In the genomic region with DNA sequence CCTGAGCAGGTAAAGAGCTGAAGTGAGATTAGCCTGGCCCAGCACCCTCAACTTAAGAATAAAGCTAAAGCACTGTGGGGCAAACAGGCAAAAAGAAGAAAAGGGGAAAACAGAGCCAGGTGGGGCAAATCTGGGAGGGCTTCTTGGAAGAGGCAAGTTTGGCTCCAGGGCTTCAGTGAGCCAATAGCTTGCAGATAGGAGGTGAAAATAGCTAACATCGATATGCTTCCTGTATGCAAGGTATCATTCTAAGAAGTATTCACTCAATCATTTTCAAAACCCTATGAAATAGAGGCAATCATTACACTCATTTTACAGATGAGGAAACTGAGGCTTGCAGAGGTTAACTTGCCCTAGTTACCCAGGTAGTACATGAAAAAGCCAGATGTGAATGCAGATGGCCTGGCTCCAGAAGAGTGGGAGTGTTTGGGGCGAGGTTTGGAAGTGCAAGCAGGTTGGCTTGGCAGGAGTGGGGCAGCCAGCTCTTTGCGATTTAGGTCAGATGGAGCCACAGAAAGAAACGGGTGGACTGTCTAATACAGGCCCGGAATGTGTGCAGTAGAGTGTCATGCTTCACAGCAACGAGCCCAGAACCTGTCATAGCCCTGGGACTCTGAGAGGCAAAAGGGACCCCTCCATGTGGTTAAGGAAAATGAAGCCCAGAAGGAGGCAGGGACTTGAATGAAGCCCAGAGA, we compare ENCODE assay signal across 23 cellular contexts. TPM values are rescaled to one million over a fixed set of nuclear protein-coding genes. Genes with fewer than 3 reads are reported as not detected.
DNase-seq lines count a peak whose midpoint lies in the region; ATAC-seq and TF ChIP-seq lines count a peak whose summit lies in the region.
"Had no signal": no experiment of that assay in that cellular context is flagged by ENCODE, and none has a peak within 500 bp of the region (broad histone marks: within the 10 kb centered on the region; RNA-seq: fewer than 3 reads in every experiment).

No MANE protein-coding gene starts in this region.

- CTCF ChIA-PET in SK-N-SH (lab: Yijun Ruan, JAX) = interaction anchor here (0.7 to 4.7 kb wide), 6 partner anchors 23 to 130 kb away, joined by 3 to 39 read pairs (median 3); no protein-coding TSS in a partner anchor

- H3K27ac Mint-ChIP-seq in endothelial cell (ENCODE audit: unreplicated experiment) (peak overlapping the region; percentile 75), neural progenitor cell (peak overlapping the region; percentile 82)

- POLR2A ChIA-PET in SK-N-SH (lab: Yijun Ruan, JAX) = no interaction called here

- H3K27me3 Mint-ChIP-seq in endothelial cell (ENCODE audit: unreplicated experiment) (peaks cover 9% of the 10 kb centered on the region), neural progenitor cell (ENCODE audit: insufficient read depth, low read depth) (peaks cover 28% of the 10 kb centered on the region)

- H3K4me1 ChIP-seq in SK-N-SH (ENCODE audit: control insufficient read depth in 1 of 2, insufficient read depth in 2 of 2, low read depth in 1 of 2, low read length in 1 of 2) (peaks cover 0 to 48% of the 10 kb centered on the region in 2 experiments; a peak in 1 of 4 replicates), neural progenitor cell (peaks cover 6% of the 10 kb centered on the region)
- H3K4me1 ChIP-seq: Peyer's patch, SJCRH30 had no signal

- no peak overlapping the region for H3K27ac ChIP-seq in SK-N-SH (ENCODE audit: low read depth in 2 of 2, low read length in 1 of 2)
- H3K27ac ChIP-seq in neural progenitor cell = no peak overlapping the region
- H3K27ac ChIP-seq: 22Rv1, Peyer's patch, SJCRH30 had no signal

- TF ChIP-seq RAD21 in SK-N-SH (IDR thresholded peaks at IDR 0.05; ENCODE audit: low read length) = no peak

- H3K9ac ChIP-seq in SK-N-SH (no peak overlapping the region), neural progenitor cell (no peak overlapping the region)

- no peaks in the 10 kb centered on the region for H3K36me3 ChIP-seq in SK-N-SH (replicated peaks in 1 of 2; ENCODE audit: control insufficient read depth in 1 of 2, insufficient read depth in 2 of 2, low read length in 1 of 2)
- no peaks in the 10 kb centered on the region for H3K36me3 ChIP-seq in neural progenitor cell
- H3K36me3 ChIP-seq: Peyer's patch, SJCRH30 had no signal

- TF ChIP-seq CTCF in SK-N-SH (IDR thresholded peaks at IDR 0.05) = no peak
- no peak for TF ChIP-seq CTCF in endothelial cell (IDR thresholded peaks at IDR 0.05; ENCODE audit: unreplicated experiment)
- no peak for TF ChIP-seq CTCF in neural progenitor cell (IDR thresholded peaks at IDR 0.05)

- H3K4me2 ChIP-seq in SK-N-SH (no peak overlapping the region), neural progenitor cell (no peak overlapping the region)

- H2AFZ ChIP-seq in SK-N-SH (ENCODE audit: low read depth) = no peak overlapping the region
- no peak overlapping the region for H2AFZ ChIP-seq in neural progenitor cell (replicated peaks)

- H3K9me2 ChIP-seq in SK-N-SH = no peaks in the 10 kb centered on the region

- H3F3A ChIP-seq in SK-N-SH (replicated peaks; ENCODE audit: insufficient read depth) (no peaks in the 10 kb centered on the region), neural progenitor cell (ENCODE audit: low read depth) (no peaks in the 10 kb centered on the region)

- TF ChIP-seq EP300 in SK-N-SH (IDR thresholded peaks at IDR 0.05; ENCODE audit: borderline replicate concordance in 1 of 2, low read depth in 1 of 2, low read length in 1 of 2) = no peak

- peaks cover 3% of the 10 kb centered on the region for H3K27me3 ChIP-seq in SK-N-SH (ENCODE audit: insufficient read depth)
- peaks cover 63% of the 10 kb centered on the region for H3K27me3 ChIP-seq in neural progenitor cell

- H3K4me3 Mint-ChIP-seq in endothelial cell (ENCODE audit: unreplicated experiment) (peak overlapping the region; percentile 42), neural progenitor cell (peak overlapping the region; percentile 64)

- no peaks in the 10 kb centered on the region for H3K9me3 Mint-ChIP-seq in endothelial cell (ENCODE audit: unreplicated experiment)
- H3K9me3 Mint-ChIP-seq in neural progenitor cell = no peaks in the 10 kb centered on the region

- H3K9me3 ChIP-seq in SK-N-SH (no peaks in the 10 kb centered on the region), neural progenitor cell (ENCODE audit: low read depth) (no peaks in the 10 kb centered on the region)
- H3K9me3 ChIP-seq: Peyer's patch, SJCRH30 had no signal

- ATAC-seq in SK-N-SH treated with all-trans-retinoic acid at 6 μM for 48 hours (peak; percentile 20; the same call in 2 of the 3 replicates), HG03442 (IDR thresholded peaks at IDR 0.05; ENCODE audit: unreplicated experiment) (no peak)

- H3K4me1 Mint-ChIP-seq in endothelial cell (ENCODE audit: unreplicated experiment) = peaks cover 48% of the 10 kb centered on the region
- H3K4me1 Mint-ChIP-seq in neural progenitor cell = peaks cover 78% of the 10 kb centered on the region

- H3K79me2 ChIP-seq in SK-N-SH (ENCODE audit: insufficient read depth) (no peaks in the 10 kb centered on the region), neural progenitor cell (ENCODE audit: low read depth) (no peaks in the 10 kb centered on the region)

- H3K4me3 ChIP-seq in SK-N-SH (ENCODE audit: low read depth in 2 of 2, low read length in 1 of 2) = no peak overlapping the region
- no peak overlapping the region for H3K4me3 ChIP-seq in neural progenitor cell
- H3K4me3 ChIP-seq: Peyer's patch, SJCRH30 had no signal

- 77% methylated on average over 6 of the region's 6 CpGs for WGBS in SK-N-SH (ENCODE audit: low lambda C conversion rate)

- no peak for DNase-seq in SK-N-SH
- DNase-seq in endothelial cell (ENCODE audit: low spot score) = no peak
- DNase-seq in neural progenitor cell (ENCODE audit: low spot score) = no peak
- no peak for DNase-seq in activated CD4-positive, CD25-positive, alpha-beta regulatory T cell (lab: John Stamatoyannopoulos, UW)
- DNase-seq in activated CD4-positive, alpha-beta T cell treated with anti-CD3 and anti-CD28 coated beads for 1 hour = no peak
- no peak for DNase-seq in C1 segment of cervical spinal cord (lab: John Stamatoyannopoulos, UW)
- DNase-seq: DMS53, Kasumi-1, NCI-H1694, NCI-H2081, NCI-H2171, NCI-H345, NCI-H524 treated with DMSO at 0.1 percent for 48 hours, Peyer's patch, SJCRH30 had no signal

- H3K36me3 Mint-ChIP-seq in endothelial cell (ENCODE audit: low read depth, unreplicated experiment) (peaks cover 15% of the 10 kb centered on the region), neural progenitor cell (peaks cover 15% of the 10 kb centered on the region)

- no peaks in the 10 kb centered on the region for H4K20me1 ChIP-seq in SK-N-SH (ENCODE audit: insufficient read depth)
- peaks cover 13% of the 10 kb centered on the region for H4K20me1 ChIP-seq in neural progenitor cell (ENCODE audit: low read depth)

TF ChIP-seq in SK-N-SH treated with all-trans-retinoic acid at 6 μM for 48 hours, 23 proteins besides CTCF, POLR2A, EP300 and RAD21 (continues in another document):
- TF ChIP-seq, protein P1, sequence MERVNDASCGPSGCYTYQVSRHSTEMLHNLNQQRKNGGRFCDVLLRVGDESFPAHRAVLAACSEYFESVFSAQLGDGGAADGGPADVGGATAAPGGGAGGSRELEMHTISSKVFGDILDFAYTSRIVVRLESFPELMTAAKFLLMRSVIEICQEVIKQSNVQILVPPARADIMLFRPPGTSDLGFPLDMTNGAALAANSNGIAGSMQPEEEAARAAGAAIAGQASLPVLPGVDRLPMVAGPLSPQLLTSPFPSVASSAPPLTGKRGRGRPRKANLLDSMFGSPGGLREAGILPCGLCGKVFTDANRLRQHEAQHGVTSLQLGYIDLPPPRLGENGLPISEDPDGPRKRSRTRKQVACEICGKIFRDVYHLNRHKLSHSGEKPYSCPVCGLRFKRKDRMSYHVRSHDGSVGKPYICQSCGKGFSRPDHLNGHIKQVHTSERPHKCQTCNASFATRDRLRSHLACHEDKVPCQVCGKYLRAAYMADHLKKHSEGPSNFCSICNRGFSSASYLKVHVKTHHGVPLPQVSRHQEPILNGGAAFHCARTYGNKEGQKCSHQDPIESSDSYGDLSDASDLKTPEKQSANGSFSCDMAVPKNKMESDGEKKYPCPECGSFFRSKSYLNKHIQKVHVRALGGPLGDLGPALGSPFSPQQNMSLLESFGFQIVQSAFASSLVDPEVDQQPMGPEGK (CRISPR knock-in tag; IDR thresholded peaks at IDR 0.05; ENCODE audit: borderline replicate concordance) = no peak
- TF ChIP-seq PPARA (CRISPR knock-in tag; IDR thresholded peaks at IDR 0.05; ENCODE audit: borderline replicate concordance) (no peak), ZNF8 (CRISPR knock-in tag; IDR thresholded peaks at IDR 0.05) (no peak)

TF ChIP-seq in SK-N-SH, 30 proteins besides CTCF, POLR2A, EP300 and RAD21:
- TF ChIP-seq, protein P2, sequence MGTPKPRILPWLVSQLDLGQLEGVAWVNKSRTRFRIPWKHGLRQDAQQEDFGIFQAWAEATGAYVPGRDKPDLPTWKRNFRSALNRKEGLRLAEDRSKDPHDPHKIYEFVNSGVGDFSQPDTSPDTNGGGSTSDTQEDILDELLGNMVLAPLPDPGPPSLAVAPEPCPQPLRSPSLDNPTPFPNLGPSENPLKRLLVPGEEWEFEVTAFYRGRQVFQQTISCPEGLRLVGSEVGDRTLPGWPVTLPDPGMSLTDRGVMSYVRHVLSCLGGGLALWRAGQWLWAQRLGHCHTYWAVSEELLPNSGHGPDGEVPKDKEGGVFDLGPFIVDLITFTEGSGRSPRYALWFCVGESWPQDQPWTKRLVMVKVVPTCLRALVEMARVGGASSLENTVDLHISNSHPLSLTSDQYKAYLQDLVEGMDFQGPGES (IDR thresholded peaks at IDR 0.05; ENCODE audit: low read depth, low read length) = no peak

RNA-seq across cellular contexts. Expression of gene WNT3, which starts 5.7 kb away (rescaled TPM):
- polyA plus RNA-seq in SK-N-SH (2012; rRNA removed) = 5.3 and 7.6 TPM in 2 replicates
- 3.7 and 4.9 TPM in 2 replicates for polyA plus RNA-seq in SK-N-SH (2012; cell fraction: cytosol; rRNA removed)
- 13.4 and 18.7 TPM in 2 replicates for polyA plus RNA-seq in SK-N-SH (2012; cell fraction: nucleus; rRNA removed)
- total RNA-seq in endothelial cell (ENCODE audit: unreplicated experiment) = 14.4 TPM
- 1.1 and 1.7 TPM in 2 replicates for total RNA-seq in neural progenitor cell (ENCODE audit: low replicate concordance)
- polyA plus RNA-seq: CD14-positive monocyte had no signal

RNA-seq across cellular contexts. Expression of gene WNT9B, which starts 38.6 kb away (rescaled TPM):
- not detected in 2 replicates for polyA plus RNA-seq in SK-N-SH (2012; rRNA removed)
- polyA plus RNA-seq in SK-N-SH (2012; cell fraction: cytosol; rRNA removed) = not detected in 2 replicates
- not detected in 2 replicates for polyA plus RNA-seq in SK-N-SH (2012; cell fraction: nucleus; rRNA removed)
- 0.26 TPM for total RNA-seq in endothelial cell (ENCODE audit: unreplicated experiment)
- total RNA-seq in neural progenitor cell (ENCODE audit: low replicate concordance) = 0.12 TPM in 1 of 2 replicates, not detected in the other
- total RNA-seq: H1, MCF 10A, OCI-LY7, SJCRH30 had no signal
- polyA plus RNA-seq: AG04450 had no signal
